9 cellular contexts compared by ENCODE assay signal in the genomic region with DNA sequence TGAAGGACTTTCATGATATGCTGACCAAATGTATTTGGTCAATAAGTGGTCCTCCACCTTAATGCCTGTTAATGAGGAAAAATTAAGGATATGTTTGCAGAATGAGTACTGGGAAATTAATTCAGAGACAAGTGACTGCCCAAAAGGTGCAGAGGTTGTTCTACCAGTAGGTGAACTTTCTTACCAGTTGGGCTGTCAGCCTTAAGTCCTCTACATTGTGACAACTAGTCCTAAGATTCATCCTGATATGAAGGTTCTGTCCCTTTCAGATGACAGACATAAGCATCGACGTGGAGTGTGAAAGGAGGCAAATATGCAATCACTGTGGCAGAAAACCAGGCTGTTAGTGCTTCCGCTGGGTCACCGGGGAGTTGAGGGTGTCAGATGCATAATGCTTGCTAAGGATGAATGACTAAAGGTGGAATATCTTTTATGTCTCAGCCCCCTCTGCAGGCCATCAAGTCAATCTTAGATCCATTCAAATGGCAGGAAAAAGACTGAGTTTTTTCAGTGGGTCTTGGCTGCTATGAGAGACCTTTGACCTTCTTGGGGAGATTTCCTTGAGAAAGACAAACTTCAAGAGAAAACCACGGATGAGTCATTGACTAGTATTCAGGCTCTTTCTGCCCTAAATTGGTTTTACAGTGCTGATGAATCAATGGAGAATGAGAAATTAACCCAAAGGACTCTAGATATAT.
DNase-seq lines count a peak whose midpoint lies in the region; ATAC-seq and TF ChIP-seq lines count a peak whose summit lies in the region.
"Had no signal": no experiment of that assay in that cellular context is flagged by ENCODE, and none has a peak within 500 bp of the region (broad histone marks: within the 10 kb centered on the region; RNA-seq: fewer than 3 reads in every experiment).

No MANE protein-coding gene starts in this region.

- no peak overlapping the region; the same call in 1 of the 2 replicates for H2AFZ ChIP-seq in OCI-LY3 (ENCODE audit: low read depth, low read length)

- H4K20me1 ChIP-seq in OCI-LY3 (ENCODE audit: insufficient read depth, low read length): no peaks in the 10 kb centered on the region

- no peak overlapping the region for H3K4me3 ChIP-seq in AG10803 (ENCODE audit: low read length)
- H3K4me3 ChIP-seq in OCI-LY3 (ENCODE audit: low read length): no peak overlapping the region
- H3K4me3 ChIP-seq: thoracic aorta had no signal

- no peak overlapping the region for H3K4me3 Mint-ChIP-seq in CD14-positive monocyte

- H3K9ac ChIP-seq in OCI-LY3 (ENCODE audit: low read length): no peak overlapping the region

- peaks cover 2 to 3% (median 3%) of the 10 kb centered on the region in 3 donors for H3K27me3 Mint-ChIP-seq in CD14-positive monocyte (ENCODE audit: low read depth in 3 of 3)

- H3K27me3 ChIP-seq in OCI-LY3 (ENCODE audit: low read depth, low read length): no peaks in the 10 kb centered on the region

- no peaks in the 10 kb centered on the region; the same call in 1 of the 2 replicates for H3K4me1 ChIP-seq in OCI-LY3 (ENCODE audit: low read length)

- H3K27ac Mint-ChIP-seq in CD14-positive monocyte: no peak overlapping the region

- no peaks in the 10 kb centered on the region for H3K4me1 Mint-ChIP-seq in CD14-positive monocyte

- H3K79me2 ChIP-seq in OCI-LY3 (ENCODE audit: low read length): no peaks in the 10 kb centered on the region

- H3K9me3 Mint-ChIP-seq in CD14-positive monocyte: no peaks in the 10 kb centered on the region

- ATAC-seq in GM18867 (IDR thresholded peaks at IDR 0.05; ENCODE audit: unreplicated experiment) (peak; percentile 89), HG03196 (IDR thresholded peaks at IDR 0.05; ENCODE audit: unreplicated experiment) (peak; percentile 76)

- no peaks in the 10 kb centered on the region for H3K36me3 ChIP-seq in OCI-LY3 (replicated peaks; ENCODE audit: low read depth, low read length)
- H3K36me3 ChIP-seq: thoracic aorta had no signal

- H3K27ac ChIP-seq in OCI-LY3 (ENCODE audit: low read length): no peak overlapping the region
- H3K27ac ChIP-seq: thoracic aorta had no signal

- no peaks in the 10 kb centered on the region for H3K36me3 Mint-ChIP-seq in CD14-positive monocyte

- peak; percentile 30 for TF ChIP-seq CTCF in AG10803 (conservative IDR thresholded peaks at IDR 0.05; ENCODE audit: low read length)
- TF ChIP-seq CTCF in OCI-LY3 (IDR thresholded peaks at IDR 0.05; ENCODE audit: low read depth, low read length): peak; percentile 52
- no peak for TF ChIP-seq CTCF in CD14-positive monocyte (IDR thresholded peaks at IDR 0.05)

- no peaks in the 10 kb centered on the region for H3K9me3 ChIP-seq in OCI-LY3 (ENCODE audit: insufficient read depth, low read length)
- H3K9me3 ChIP-seq: thoracic aorta had no signal

- intact Hi-C loops in CD14-positive monocyte (cut with micrococcal nuclease): no loop called here

- peak; percentile 49 for DNase-seq in AG10803 (ENCODE audit: low read depth)
- DNase-seq in foreskin melanocyte: peak; percentile 5
- DNase-seq in CD14-positive monocyte (ENCODE audit: low spot score): no peak
- no peak for DNase-seq in cortex of kidney (lab: John Stamatoyannopoulos, UW)
- no peak for DNase-seq in C1 segment of cervical spinal cord (lab: John Stamatoyannopoulos, UW)

- peak overlapping the region; percentile 17 for H3K4me2 ChIP-seq in OCI-LY3 (ENCODE audit: low read length)

Comparison
In these comparisons a context has a peak if more than half of its experiments do, and no peak if none do; other contexts are left out.
1. DNase-seq: peak in AG10803 (single experiment) and foreskin melanocyte (single experiment); none in CD14-positive monocyte (single experiment), cortex of kidney (single experiment) and C1 segment of cervical spinal cord (0 of 14).